ENCODE assay signal across 8 cellular contexts in the genomic region with DNA sequence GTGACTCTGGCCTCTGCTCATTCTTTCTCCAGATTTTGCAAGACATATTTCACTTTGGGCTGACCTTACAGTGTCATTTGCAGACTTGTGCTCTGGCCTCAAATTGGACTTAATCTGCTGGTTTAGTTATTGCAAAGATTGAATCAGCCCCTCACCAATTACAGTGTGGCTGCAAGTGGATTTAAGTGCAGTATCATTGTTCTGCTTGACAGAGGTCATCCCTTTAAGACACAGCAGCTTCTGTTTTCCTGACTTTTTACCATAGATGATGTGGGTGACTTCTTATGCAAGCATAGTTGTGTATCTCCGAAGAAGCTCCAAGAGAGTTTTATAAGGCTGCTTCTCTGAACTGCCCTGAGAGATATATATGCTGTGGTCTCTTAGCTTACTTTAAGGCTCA. TPM values are rescaled to one million over a fixed set of nuclear protein-coding genes. Genes with fewer than 3 reads are reported as not detected.
A peak's percentile ranks its signal among the peaks of the same experiment; 100 is the strongest.
DNase-seq lines count a peak whose midpoint lies in the region; ATAC-seq and TF ChIP-seq lines count a peak whose summit lies in the region.

No MANE protein-coding gene starts in this region.

- no peaks in the 10 kb centered on the region for H3K9me3 ChIP-seq in adipocyte (ENCODE audit: control insufficient read depth, low read length)
- H3K9me3 ChIP-seq in right lobe of liver: no peaks in the 10 kb centered on the region
- H3K9me3 ChIP-seq in upper lobe of left lung: no peaks in the 10 kb centered on the region

- H3K9me3 Mint-ChIP-seq in activated naive CD4-positive, alpha-beta T cell treated with anti-CD3 and anti-CD28 coated beads, Interleukin-2, amount 50 U/mL, for 24 hours: no peaks in the 10 kb centered on the region

- H3K27ac Mint-ChIP-seq in activated naive CD4-positive, alpha-beta T cell treated with anti-CD3 and anti-CD28 coated beads, Interleukin-2, amount 50 U/mL, for 24 hours: no peak overlapping the region

- H3K4me1 ChIP-seq in adipocyte (ENCODE audit: control insufficient read depth, insufficient read depth, low read length): peaks cover 41% of the 10 kb centered on the region
- peaks cover 0 to 27% (median 3%) of the 10 kb centered on the region in 4 donors for H3K4me1 ChIP-seq in right lobe of liver
- H3K4me1 ChIP-seq in upper lobe of left lung: peaks cover 22 to 67% (median 43%) of the 10 kb centered on the region in 4 donors

- TF ChIP-seq EP300 in upper lobe of left lung (IDR thresholded peaks at IDR 0.05): no peak

- H3K27me3 ChIP-seq in adipocyte (replicated peaks; ENCODE audit: control insufficient read depth, insufficient read depth, low read length) (no peaks in the 10 kb centered on the region), right lobe of liver (no peaks in the 10 kb centered on the region), upper lobe of left lung (no peaks in the 10 kb centered on the region)

- peaks cover 76% of the 10 kb centered on the region for H3K4me1 Mint-ChIP-seq in activated naive CD4-positive, alpha-beta T cell treated with anti-CD3 and anti-CD28 coated beads, Interleukin-2, amount 50 U/mL, for 24 hours

- no peak for ATAC-seq in right lobe of liver
- no peak for ATAC-seq in upper lobe of left lung (ENCODE audit: low FRiP score in 2 of 2)
- no peak for ATAC-seq in GM18861 (IDR thresholded peaks at IDR 0.05; ENCODE audit: unreplicated experiment)

- H3K36me3 ChIP-seq in adipocyte (ENCODE audit: control insufficient read depth, insufficient read depth, low read length, severe bottlenecking) (peaks cover 22% of the 10 kb centered on the region), right lobe of liver (no peaks in the 10 kb centered on the region), upper lobe of left lung (peaks cover 3 to 18% (median 3%) of the 10 kb centered on the region in 4 donors)

- H3K36me3 Mint-ChIP-seq in activated naive CD4-positive, alpha-beta T cell treated with anti-CD3 and anti-CD28 coated beads, Interleukin-2, amount 50 U/mL, for 24 hours: peaks cover 13% of the 10 kb centered on the region

- WGBS in right lobe of liver (ENCODE audit: insufficient coverage, low coverage, low lambda C conversion rate, missing lambda C conversion rate): 43% methylated on average over 1 of the region's 1 CpG
- WGBS in upper lobe of left lung, 2 donors: 27 to 30% methylated on average over 1 of the region's 1 CpG

- TF ChIP-seq POLR2A in right lobe of liver (IDR thresholded peaks at IDR 0.05) (no peak), upper lobe of left lung (IDR thresholded peaks at IDR 0.05) (no peak)

- H3K27ac ChIP-seq in right lobe of liver: peak overlapping the region; percentile 91 to 95 (median 93)
- peak overlapping the region; percentile 90 to 98 (median 93) for H3K27ac ChIP-seq in upper lobe of left lung

- TF ChIP-seq CTCF in right lobe of liver (IDR thresholded peaks at IDR 0.05) (no peak), upper lobe of left lung (IDR thresholded peaks at IDR 0.05) (no peak)

- peak overlapping the region; percentile 89 for H3K4me3 ChIP-seq in adipocyte (ENCODE audit: low read length)
- peak overlapping the region; percentile 68 to 77 (median 73) for H3K4me3 ChIP-seq in right lobe of liver
- peak overlapping the region in 3 of 4 donors; percentile 61 to 83 (median 77) for H3K4me3 ChIP-seq in upper lobe of left lung

- H3K27me3 Mint-ChIP-seq in activated naive CD4-positive, alpha-beta T cell treated with anti-CD3 and anti-CD28 coated beads, Interleukin-2, amount 50 U/mL, for 24 hours: no peaks in the 10 kb centered on the region

- no peak for DNase-seq in activated naive CD4-positive, alpha-beta T cell (lab: John Stamatoyannopoulos, UW)
- DNase-seq in adipocyte (ENCODE audit: low read depth): no peak
- no peak for DNase-seq in right lobe of liver
- no peak for DNase-seq in upper lobe of left lung
- DNase-seq in epidermal melanocyte (ENCODE audit: insufficient read length, low spot score): no peak
- no peak for DNase-seq in stimulated activated naive CD4-positive, alpha-beta T cell (lab: John Stamatoyannopoulos, UW)

- H3K4me3 Mint-ChIP-seq in activated naive CD4-positive, alpha-beta T cell treated with anti-CD3 and anti-CD28 coated beads, Interleukin-2, amount 50 U/mL, for 24 hours: peak overlapping the region; percentile 96

- intact Hi-C loops in right lobe of liver (cut with DNase I): no loop called here

- H3K9ac ChIP-seq in adipocyte (ENCODE audit: low read length): peak overlapping the region; percentile 92

RNA-seq across cellular contexts. Expression of gene TRIB2, which starts 3.4 kb away (rescaled TPM):
- total RNA-seq in right lobe of liver (10 to 100 TPM in 5 of 6 experiments, 1 to 10 TPM in 1; 9.1 to 24.4 (median 15.3) TPM), upper lobe of left lung (100 to 1,000 TPM in 1 of 6 donors, 10 to 100 TPM in 5; 25.4 to 104 (median 42.4) TPM)
